Comparison of ENCODE assay signal across 8 cellular contexts in the genomic region with DNA sequence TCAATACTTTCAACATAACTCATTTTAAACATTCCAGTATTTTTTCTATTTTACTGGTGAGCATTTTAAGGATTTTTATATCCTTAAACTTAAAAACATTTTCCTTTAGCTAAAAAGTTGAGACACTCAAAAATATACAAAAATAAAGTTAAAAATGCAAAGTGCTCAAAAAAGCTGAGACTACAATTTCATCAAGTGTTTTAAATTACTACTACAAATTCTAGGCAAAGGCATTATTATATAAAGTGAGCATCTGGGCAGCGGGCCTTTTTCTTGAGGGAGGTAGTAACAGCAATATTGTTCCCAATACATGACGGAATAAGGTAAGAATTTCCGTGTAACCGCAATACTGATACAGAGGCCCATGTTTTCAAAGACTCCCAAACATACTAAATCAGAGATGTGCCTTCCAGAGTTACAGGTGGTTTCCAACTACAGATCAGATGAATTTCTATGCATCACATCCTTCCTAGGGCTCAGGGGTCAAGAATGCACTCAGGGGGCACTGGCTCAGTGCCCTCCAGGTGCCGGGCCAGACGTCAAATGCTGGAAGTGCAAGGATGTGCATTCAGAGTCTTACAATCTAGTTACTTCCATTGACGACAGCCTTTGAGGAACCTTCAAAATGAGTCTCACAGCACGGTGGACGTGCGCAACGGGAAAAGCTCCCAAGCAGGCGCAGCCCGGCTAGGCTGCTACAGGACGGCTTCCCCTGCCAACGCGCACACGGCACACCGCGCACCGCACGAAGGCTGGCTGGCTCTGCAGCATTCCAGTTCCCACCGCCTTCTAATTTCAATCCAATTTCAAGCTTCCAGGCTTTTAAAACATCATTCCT. TPM values are rescaled to one million over a fixed set of nuclear protein-coding genes. Genes with fewer than 3 reads are reported as not detected.
DNase-seq lines count a peak whose midpoint lies in the region; ATAC-seq and TF ChIP-seq lines count a peak whose summit lies in the region.

No MANE protein-coding gene starts in this region.

- H3K4me3 ChIP-seq in epithelial cell of esophagus (ENCODE audit: low read length) (peak overlapping the region; percentile 59), mucosa of descending colon (peak overlapping the region; percentile 64), suprapubic skin (peak overlapping the region; percentile 91)

- H3K36me3 Mint-ChIP-seq in activated CD8-positive, alpha-beta T cell treated with anti-CD3 and anti-CD28 coated beads, Interleukin-2, amount 10 ng/mL, durations not matched to agents 7 days and 5 days (ENCODE audit: low read depth): peaks cover 22% of the 10 kb centered on the region

- CTCF ChIA-PET in activated CD8-positive, alpha-beta T cell treated with anti-CD3 and anti-CD28 coated beads, Interleukin-2, amount 10 ng/mL, durations not matched to agents 7 days and 5 days (lab: Charles Lee): interaction anchor here (1.1 to 2.0 kb wide), 7 partner anchors 12 to 94 kb away, joined by 3 to 19 read pairs (median 4); partner anchors contain the start of genes C6orf120 and WDR27

- H3K9me3 Mint-ChIP-seq in activated CD8-positive, alpha-beta T cell treated with anti-CD3 and anti-CD28 coated beads, Interleukin-2, amount 10 ng/mL, durations not matched to agents 7 days and 5 days (ENCODE audit: insufficient read depth): no peaks in the 10 kb centered on the region

- intact Hi-C loops in mucosa of descending colon (cut with DNase I, micrococcal nuclease): no loop called here

- peaks cover 34% of the 10 kb centered on the region for H3K4me1 Mint-ChIP-seq in activated CD8-positive, alpha-beta T cell treated with anti-CD3 and anti-CD28 coated beads, Interleukin-2, amount 10 ng/mL, durations not matched to agents 7 days and 5 days (ENCODE audit: low read depth)

- POLR2A ChIA-PET in activated CD8-positive, alpha-beta T cell treated with anti-CD3 and anti-CD28 coated beads, Interleukin-2, amount 10 ng/mL, durations not matched to agents 7 days and 5 days (lab: Charles Lee): interaction anchor here (0.6 to 4.3 kb wide), 6 partner anchors 17 to 829 kb away, joined by 3 to 47 read pairs (median 10); partner anchors contain the start of genes C6orf120, DYNLT2, ERMARD and WDR27

- whole genome bisulfite sequencing in suprapubic skin: 2% methylated on average over 22 of the region's 22 CpGs

- no peak for TF ChIP-seq CTCF in epithelial cell of esophagus (IDR thresholded peaks at IDR 0.05; ENCODE audit: insufficient read depth, low read depth, low read length, missing control alignments)
- no peak for TF ChIP-seq CTCF in mucosa of descending colon (IDR thresholded peaks at IDR 0.05)
- no peak for TF ChIP-seq CTCF in suprapubic skin (IDR thresholded peaks at IDR 0.05)

- peak overlapping the region; percentile 86 for H3K4me3 Mint-ChIP-seq in activated CD8-positive, alpha-beta T cell treated with anti-CD3 and anti-CD28 coated beads, Interleukin-2, amount 10 ng/mL, durations not matched to agents 7 days and 5 days

- DNase-seq in ELF-1 (ENCODE audit: low read depth, low spot score): peak; percentile 74
- peak; percentile 47 for DNase-seq in NCI-H2029 (lab: John Stamatoyannopoulos, UW)
- peak; percentile 43 for DNase-seq in activated CD8-positive, alpha-beta T cell treated with anti-CD3 and anti-CD28 coated beads, Interleukin-2, amount 10 ng/mL, durations not matched to agents 7 days and 5 days
- peak; percentile 62 for DNase-seq in epithelial cell of esophagus (ENCODE audit: low read depth)
- peak; percentile 56 to 72 (median 58) for DNase-seq in mucosa of descending colon
- DNase-seq in suprapubic skin (ENCODE audit: low spot score in 2 of 2): no peak
- DNase-seq in NCI-H1930 (lab: John Stamatoyannopoulos, UW): no peak

- ATAC-seq in GM21723 (IDR thresholded peaks at IDR 0.05; ENCODE audit: unreplicated experiment) (peak; percentile 32), mucosa of descending colon (peak; percentile 66)
- ATAC-seq in activated CD8-positive, alpha-beta T cell treated with anti-CD3 and anti-CD28 coated beads, Interleukin-2, amount 10 ng/mL, durations not matched to agents 7 days and 5 days: peak; percentile 46

- TF ChIP-seq POLR2A in suprapubic skin (IDR thresholded peaks at IDR 0.05): no peak

- no peaks in the 10 kb centered on the region for H3K27me3 ChIP-seq in suprapubic skin

- TF ChIP-seq EP300 in suprapubic skin (IDR thresholded peaks at IDR 0.05): no peak

- H3K27ac ChIP-seq in suprapubic skin: peak overlapping the region; percentile 96

- peak overlapping the region; percentile 93 for H3K27ac Mint-ChIP-seq in activated CD8-positive, alpha-beta T cell treated with anti-CD3 and anti-CD28 coated beads, Interleukin-2, amount 10 ng/mL, durations not matched to agents 7 days and 5 days

- H3K36me3 ChIP-seq in mucosa of descending colon (ENCODE audit: low read depth): no peaks in the 10 kb centered on the region
- H3K36me3 ChIP-seq in suprapubic skin: peaks cover under 1% of the 10 kb centered on the region

- H3K27me3 Mint-ChIP-seq in activated CD8-positive, alpha-beta T cell treated with anti-CD3 and anti-CD28 coated beads, Interleukin-2, amount 10 ng/mL, durations not matched to agents 7 days and 5 days (ENCODE audit: low read depth): peaks cover 6% of the 10 kb centered on the region

- H3K4me1 ChIP-seq in mucosa of descending colon (ENCODE audit: low read depth) (peaks cover 8% of the 10 kb centered on the region), suprapubic skin (peaks cover 28% of the 10 kb centered on the region)

- H3K9me3 ChIP-seq in mucosa of descending colon (no peaks in the 10 kb centered on the region), suprapubic skin (no peaks in the 10 kb centered on the region)

RNA-seq across cellular contexts. Expression of gene PHF10, which starts 1.7 kb away (rescaled TPM):
- 10 to 100 TPM; 49.0 to 50.5 TPM for total RNA-seq in activated CD8-positive, alpha-beta T cell treated with anti-CD3 and anti-CD28 coated beads, Interleukin-2, amount 10 ng/mL, durations not matched to agents 7 days and 5 days
- total RNA-seq in mucosa of descending colon (10 to 100 TPM; 27.9 to 79.1 (median 29.8) TPM), suprapubic skin (10 to 100 TPM; 41.5 to 93.1 (median 47.8) TPM)

RNA-seq across cellular contexts. Expression of gene C6orf120, which starts 20.7 kb away (rescaled TPM):
- total RNA-seq in activated CD8-positive, alpha-beta T cell treated with anti-CD3 and anti-CD28 coated beads, Interleukin-2, amount 10 ng/mL, durations not matched to agents 7 days and 5 days: 10 to 100 TPM; 17.4 to 18.3 TPM
- 10 to 100 TPM; 25.3 to 28.7 (median 27.5) TPM for total RNA-seq in mucosa of descending colon
- total RNA-seq in suprapubic skin: 10 to 100 TPM; 19.4 to 23.1 (median 20.1) TPM

RNA-seq across cellular contexts. Expression of gene WDR27, which starts 20.8 kb away (rescaled TPM):
- total RNA-seq in activated CD8-positive, alpha-beta T cell treated with anti-CD3 and anti-CD28 coated beads, Interleukin-2, amount 10 ng/mL, durations not matched to agents 7 days and 5 days: 10 to 100 TPM; 22.9 to 25.3 TPM
- 10 to 100 TPM; 30.9 to 60.5 (median 49.1) TPM for total RNA-seq in mucosa of descending colon
- 10 to 100 TPM; 17.3 to 59.4 (median 26.6) TPM for total RNA-seq in suprapubic skin

RNA-seq across cellular contexts. Expression of gene DYNLT2, which starts 28.8 kb away (rescaled TPM):
- 1 to 10 TPM; 2.1 to 2.6 TPM for total RNA-seq in activated CD8-positive, alpha-beta T cell treated with anti-CD3 and anti-CD28 coated beads, Interleukin-2, amount 10 ng/mL, durations not matched to agents 7 days and 5 days
- 1 to 10 TPM; 1.5 to 2.4 (median 2.3) TPM for total RNA-seq in mucosa of descending colon
- total RNA-seq in suprapubic skin: 1 to 10 TPM; 1.3 to 4.0 (median 2.2) TPM

RNA-seq across cellular contexts. Expression of gene ERMARD, which starts 28.8 kb away (rescaled TPM):
- total RNA-seq in activated CD8-positive, alpha-beta T cell treated with anti-CD3 and anti-CD28 coated beads, Interleukin-2, amount 10 ng/mL, durations not matched to agents 7 days and 5 days: 10 to 100 TPM; 28.7 to 33.0 TPM
- total RNA-seq in mucosa of descending colon (10 to 100 TPM; 16.6 to 25.2 (median 23.1) TPM), suprapubic skin (10 to 100 TPM; 14.6 to 49.1 (median 20.4) TPM)

Comparison
In these comparisons a context has a peak if more than half of its experiments do, and no peak if none do; other contexts are left out.
1. DNase-seq: peak in ELF-1 (single experiment), NCI-H2029 (single experiment), activated CD8-positive, alpha-beta T cell treated with anti-CD3 and anti-CD28 coated beads, Interleukin-2, amount 10 ng/mL, durations not matched to agents 7 days and 5 days (single experiment), epithelial cell of esophagus (single experiment) and mucosa of descending colon (3 of 3); none in suprapubic skin (0 of 2) and NCI-H1930 (0 of 2).
2. Peak in every context shown above with its lines, with median percentiles within 50 percentile points of each other: ATAC-seq and H3K4me3 ChIP-seq.